ENCODE assay signal across 1 cellular context in the genomic region with DNA sequence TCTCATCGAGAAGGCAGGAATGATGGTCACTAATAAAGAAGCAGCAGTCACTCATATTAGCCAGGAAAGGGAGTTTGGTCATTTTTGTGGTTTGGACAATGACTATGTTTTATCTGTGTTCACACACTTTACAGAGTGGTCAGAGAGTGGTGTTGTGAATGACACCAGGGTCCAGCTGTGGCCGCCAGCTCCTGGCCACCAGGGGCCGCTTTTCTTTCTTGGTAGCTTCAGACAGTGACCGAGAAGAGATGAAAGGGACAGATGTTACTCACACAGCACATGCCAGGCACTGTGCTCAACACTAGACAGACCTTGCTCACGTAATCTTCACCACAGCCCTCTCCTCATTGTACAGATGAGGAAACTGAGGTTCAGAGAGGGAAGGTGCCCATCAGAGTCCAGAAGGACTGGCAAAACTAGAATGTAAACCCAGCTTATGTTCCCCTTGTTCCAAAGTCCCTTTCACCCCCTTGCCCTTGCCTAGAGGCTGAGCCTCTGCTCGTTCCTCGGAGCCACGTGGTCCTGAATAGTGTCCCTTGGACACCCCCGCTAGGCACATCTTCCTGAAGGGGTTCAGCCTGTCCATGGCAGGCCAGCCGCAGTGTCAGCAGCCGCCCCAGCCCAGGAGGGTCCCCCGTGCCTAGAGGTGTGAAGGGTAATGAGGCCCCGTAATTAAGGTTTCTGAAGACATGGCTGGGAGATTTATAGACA.
TF ChIP-seq lines count a peak whose summit lies in the region.

No MANE protein-coding gene starts in this region.

TF ChIP-seq in HepG2, 621 proteins besides CTCF, POLR2A, EP300 and RAD21 (continued from another document):
- no peak for TF ChIP-seq THAP9 (CRISPR knock-in tag; IDR thresholded peaks at IDR 0.05; ENCODE audit: borderline replicate concordance)
- TF ChIP-seq MIER2 (CRISPR knock-in tag; IDR thresholded peaks at IDR 0.05) = no peak
- TF ChIP-seq ZNF576 (CRISPR knock-in tag; IDR thresholded peaks at IDR 0.05) = no peak
- TF ChIP-seq ZNF3 (CRISPR knock-in tag; IDR thresholded peaks at IDR 0.05) = no peak
- TF ChIP-seq, protein P1, sequence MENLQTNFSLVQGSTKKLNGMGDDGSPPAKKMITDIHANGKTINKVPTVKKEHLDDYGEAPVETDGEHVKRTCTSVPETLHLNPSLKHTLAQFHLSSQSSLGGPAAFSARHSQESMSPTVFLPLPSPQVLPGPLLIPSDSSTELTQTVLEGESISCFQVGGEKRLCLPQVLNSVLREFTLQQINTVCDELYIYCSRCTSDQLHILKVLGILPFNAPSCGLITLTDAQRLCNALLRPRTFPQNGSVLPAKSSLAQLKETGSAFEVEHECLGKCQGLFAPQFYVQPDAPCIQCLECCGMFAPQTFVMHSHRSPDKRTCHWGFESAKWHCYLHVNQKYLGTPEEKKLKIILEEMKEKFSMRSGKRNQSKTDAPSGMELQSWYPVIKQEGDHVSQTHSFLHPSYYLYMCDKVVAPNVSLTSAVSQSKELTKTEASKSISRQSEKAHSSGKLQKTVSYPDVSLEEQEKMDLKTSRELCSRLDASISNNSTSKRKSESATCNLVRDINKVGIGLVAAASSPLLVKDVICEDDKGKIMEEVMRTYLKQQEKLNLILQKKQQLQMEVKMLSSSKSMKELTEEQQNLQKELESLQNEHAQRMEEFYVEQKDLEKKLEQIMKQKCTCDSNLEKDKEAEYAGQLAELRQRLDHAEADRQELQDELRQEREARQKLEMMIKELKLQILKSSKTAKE (CRISPR knock-in tag; IDR thresholded peaks at IDR 0.05; ENCODE audit: borderline replicate concordance) = no peak
- no peak for TF ChIP-seq BRD4 (CRISPR knock-in tag; IDR thresholded peaks at IDR 0.05)
- TF ChIP-seq BORCS8-MEF2B (CRISPR knock-in tag; IDR thresholded peaks at IDR 0.05) = no peak
